In genomic region chr9:94829380-94830070, GRCh38 we compare ENCODE assay signal across 15 cellular contexts.
"Had no signal": no experiment of that assay in that cellular context is flagged by ENCODE, and none has a peak within 500 bp of the region (broad histone marks: within the 10 kb centered on the region; RNA-seq: fewer than 3 reads in every experiment).

No MANE protein-coding gene starts in this region.

- H3K9me3 ChIP-seq: breast epithelium, suprapubic skin, upper lobe of right lung had no signal

- H3K4me1 ChIP-seq: breast epithelium had no signal

- H3K27ac ChIP-seq: breast epithelium, suprapubic skin, upper lobe of right lung, WERI-Rb-1 had no signal

- H3K36me3 ChIP-seq: breast epithelium, suprapubic skin, upper lobe of right lung had no signal

- H3K27me3 ChIP-seq: breast epithelium, suprapubic skin, upper lobe of right lung had no signal

- H3K4me3 ChIP-seq: breast epithelium, suprapubic skin, upper lobe of right lung had no signal

- H3K4me3 Mint-ChIP-seq: activated CD4-positive, alpha-beta memory T cell treated with anti-CD3 and anti-CD28 coated beads, Interleukin-2, amount 10 ng/mL, durations not matched to agents 7 days and 5 days; activated CD4-positive, alpha-beta T cell treated with anti-CD3 and anti-CD28 coated beads for 36 hours; activated naive CD8-positive, alpha-beta T cell treated with anti-CD3 and anti-CD28 coated beads, Interleukin-2, amount 10 ng/mL, durations not matched to agents 7 days and 5 days; activated T-cell treated with anti-CD3 and anti-CD28 coated beads, Interleukin-2, amount 50 U/mL, for 72 hours had no signal

- H3K27ac Mint-ChIP-seq: activated CD4-positive, alpha-beta memory T cell treated with anti-CD3 and anti-CD28 coated beads, Interleukin-2, amount 10 ng/mL, durations not matched to agents 7 days and 5 days; activated CD4-positive, alpha-beta T cell treated with anti-CD3 and anti-CD28 coated beads for 36 hours; activated naive CD8-positive, alpha-beta T cell treated with anti-CD3 and anti-CD28 coated beads, Interleukin-2, amount 10 ng/mL, durations not matched to agents 7 days and 5 days; activated T-cell treated with anti-CD3 and anti-CD28 coated beads, Interleukin-2, amount 50 U/mL, for 72 hours had no signal

- ATAC-seq: activated CD4-positive, alpha-beta T cell treated with anti-CD3 and anti-CD28 coated beads for 36 hours; activated T-cell treated with anti-CD3 and anti-CD28 coated beads, Interleukin-2, amount 50 U/mL, for 72 hours; left cardiac atrium; sciatic nerve; stimulated activated naive CD8-positive, alpha-beta T cell treated with anti-CD3 and anti-CD28 coated beads, Interleukin-15, Interleukin-2, amounts not matched to agents 100 U/mL and 50 U/mL, for 24 hours; upper lobe of right lung had no signal

- H3K4me1 Mint-ChIP-seq: activated CD4-positive, alpha-beta T cell treated with anti-CD3 and anti-CD28 coated beads for 36 hours had no signal

- DNase-seq: activated CD4-positive, alpha-beta memory T cell treated with anti-CD3 and anti-CD28 coated beads, Interleukin-2, amount 10 ng/mL, durations not matched to agents 7 days and 5 days; activated CD4-positive, alpha-beta T cell treated with anti-CD3 and anti-CD28 coated beads for 36 hours; activated naive CD8-positive, alpha-beta T cell treated with anti-CD3 and anti-CD28 coated beads, Interleukin-2, amount 10 ng/mL, durations not matched to agents 7 days and 5 days; activated T-cell treated with anti-CD3 and anti-CD28 coated beads, Interleukin-2, amount 50 U/mL, for 72 hours; anterior cingulate cortex; left cardiac atrium; mammary epithelial cell; stimulated activated CD4-positive, alpha-beta T cell treated with anti-CD3 and anti-CD28 coated beads, Interleukin-4, amount 100 ng/mL, for 1 hour; stimulated activated CD8-positive, alpha-beta memory T cell treated with anti-CD3 and anti-CD28 coated beads, Interleukin-4, amount 100 ng/mL, for 48 hours; stimulated activated naive CD8-positive, alpha-beta T cell treated with anti-CD3 and anti-CD28 coated beads, Interleukin-15, Interleukin-2, amounts not matched to agents 100 U/mL and 50 U/mL, for 24 hours; upper lobe of right lung; WERI-Rb-1 had no signal

- H3K27me3 Mint-ChIP-seq: activated CD4-positive, alpha-beta memory T cell treated with anti-CD3 and anti-CD28 coated beads, Interleukin-2, amount 10 ng/mL, durations not matched to agents 7 days and 5 days; activated CD4-positive, alpha-beta T cell treated with anti-CD3 and anti-CD28 coated beads for 36 hours; activated naive CD8-positive, alpha-beta T cell treated with anti-CD3 and anti-CD28 coated beads, Interleukin-2, amount 10 ng/mL, durations not matched to agents 7 days and 5 days had no signal
